Comparison of ENCODE assay signal across 22 cellular contexts in the genomic region with DNA sequence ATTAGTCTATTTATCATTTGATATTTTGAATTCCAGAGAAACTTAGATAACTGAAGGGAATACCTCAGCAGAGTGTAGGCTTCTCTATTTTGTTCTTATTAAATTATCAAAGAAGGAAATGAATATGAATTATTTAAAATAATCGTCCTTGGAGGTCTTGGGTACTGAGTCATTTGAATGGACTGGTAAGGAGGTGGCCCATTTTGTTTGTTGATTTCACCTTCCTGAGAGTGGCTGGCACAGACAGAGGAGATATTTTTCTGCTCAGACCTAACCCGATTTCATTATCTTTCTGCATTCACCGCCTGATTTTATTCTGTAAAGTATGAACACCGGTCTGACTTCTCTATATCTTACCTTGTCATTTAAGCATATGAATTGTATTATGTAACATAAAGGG.
DNase-seq lines count a peak whose midpoint lies in the region; ATAC-seq and TF ChIP-seq lines count a peak whose summit lies in the region.
"Had no signal": no experiment of that assay in that cellular context is flagged by ENCODE, and none has a peak within 500 bp of the region (broad histone marks: within the 10 kb centered on the region; RNA-seq: fewer than 3 reads in every experiment).

No MANE protein-coding gene starts in this region.

- H3K4ac ChIP-seq in mesenchymal stem cell (ENCODE audit: low read depth in 1 of 2, low read length in 2 of 2) = no peak overlapping the region

- H2BK120ac ChIP-seq in mesenchymal stem cell (ENCODE audit: low read depth, low read length) = no peak overlapping the region

- H3K14ac ChIP-seq in mesenchymal stem cell (ENCODE audit: low read length in 2 of 2) = no peak overlapping the region

- no peak overlapping the region for H3K9ac ChIP-seq in SK-N-SH
- H3K9ac ChIP-seq in mesenchymal stem cell (ENCODE audit: low read length) = peak overlapping the region; percentile 59

- no peak overlapping the region for H2AK5ac ChIP-seq in mesenchymal stem cell (ENCODE audit: low read length, severe bottlenecking)

- no peak for TF ChIP-seq POLR2A in gastrocnemius medialis (IDR thresholded peaks at IDR 0.05)

- no peak for TF ChIP-seq RAD21 in SK-N-SH (IDR thresholded peaks at IDR 0.05; ENCODE audit: low read length)

- H4K91ac ChIP-seq in mesenchymal stem cell (ENCODE audit: low read length) = no peak overlapping the region

- no peak overlapping the region for H4K8ac ChIP-seq in mesenchymal stem cell (ENCODE audit: low read length)

- WGBS in SK-N-SH (ENCODE audit: low lambda C conversion rate) = 63% methylated on average over 4 of the region's 4 CpGs
- WGBS in mesenchymal stem cell = 96% methylated on average over 2 of the region's 4 CpGs

- no peak overlapping the region for H2AFZ ChIP-seq in SK-N-SH (ENCODE audit: low read depth)
- no peak overlapping the region for H2AFZ ChIP-seq in mesenchymal stem cell (ENCODE audit: low read depth, low read length)

- no peaks in the 10 kb centered on the region for H3K9me2 ChIP-seq in SK-N-SH

- peaks cover 31 to 35% of the 10 kb centered on the region in 2 experiments for H3K36me3 ChIP-seq in SK-N-SH (replicated peaks in 1 of 2; ENCODE audit: control insufficient read depth in 1 of 2, insufficient read depth in 2 of 2, low read length in 1 of 2)
- H3K36me3 ChIP-seq in mesenchymal stem cell (ENCODE audit: control insufficient read depth in 1 of 2, insufficient read depth in 2 of 2, low read depth in 1 of 2, low read length in 2 of 2) = peaks cover 0 to 25% of the 10 kb centered on the region in 2 experiments
- H3K36me3 ChIP-seq in gastrocnemius medialis = no peaks in the 10 kb centered on the region
- no peaks in the 10 kb centered on the region for H3K36me3 ChIP-seq in CD4-positive, alpha-beta memory T cell (ENCODE audit: insufficient read depth, low read length)
- H3K36me3 ChIP-seq: ascending aorta, thoracic aorta had no signal

- H4K20me1 ChIP-seq in SK-N-SH (ENCODE audit: insufficient read depth) = no peaks in the 10 kb centered on the region

- POLR2A ChIA-PET in SK-N-SH (lab: Yijun Ruan, JAX) = no interaction called here
- POLR2A ChIA-PET in CD4-positive, alpha-beta memory T cell (lab: Charles Lee; ENCODE audit: partially characterized antibody) = no interaction called here

- no peak for TF ChIP-seq EP300 in SK-N-SH (IDR thresholded peaks at IDR 0.05; ENCODE audit: borderline replicate concordance in 1 of 2, low read depth in 1 of 2, low read length in 1 of 2)

- peaks cover 16 to 32% of the 10 kb centered on the region in 2 donors for H3K27me3 Mint-ChIP-seq in CD4-positive, alpha-beta memory T cell

- peaks cover 10% of the 10 kb centered on the region for H3K79me1 ChIP-seq in mesenchymal stem cell (replicated peaks; ENCODE audit: low read length, poor library complexity, severe bottlenecking)

- no peaks in the 10 kb centered on the region for H3K4me1 Mint-ChIP-seq in CD4-positive, alpha-beta memory T cell
- H3K4me1 Mint-ChIP-seq: B cell; CD8-positive, alpha-beta memory T cell had no signal

- no peaks in the 10 kb centered on the region for H3K9me3 Mint-ChIP-seq in CD4-positive, alpha-beta memory T cell
- H3K9me3 Mint-ChIP-seq: CD8-positive, alpha-beta memory T cell; effector memory CD8-positive, alpha-beta T cell; natural killer cell treated with Interleukin-12 subunit alpha and Interleukin-12 subunit beta and Interleukin-15 and Interleukin-18, amount 100 ng/mL, for 72 hours had no signal

- in situ Hi-C loops in gastrocnemius medialis (cut with MboI; ENCODE audit: low sequenced_read_pairs in 4 of 4) = no loop called here

- H3K18ac ChIP-seq in mesenchymal stem cell (ENCODE audit: low read depth in 1 of 2, low read length in 2 of 2) = no peak overlapping the region

- H2BK5ac ChIP-seq in mesenchymal stem cell (ENCODE audit: low read depth, low read length, poor library complexity, severe bottlenecking) = no peak overlapping the region

- H3K9me3 ChIP-seq in SK-N-SH (no peaks in the 10 kb centered on the region), mesenchymal stem cell (ENCODE audit: control insufficient read depth, low read length) (no peaks in the 10 kb centered on the region), gastrocnemius medialis (no peaks in the 10 kb centered on the region)
- no peaks in the 10 kb centered on the region for H3K9me3 ChIP-seq in CD4-positive, alpha-beta memory T cell (ENCODE audit: control insufficient read depth in 1 of 2, low read length in 2 of 2)
- H3K9me3 ChIP-seq: ascending aorta, thoracic aorta had no signal

- H3K4me1 ChIP-seq in SK-N-SH (ENCODE audit: control insufficient read depth in 1 of 2, insufficient read depth in 2 of 2, low read depth in 1 of 2, low read length in 1 of 2) = peaks cover 4 to 10% of the 10 kb centered on the region in 2 experiments
- peaks cover 5% of the 10 kb centered on the region for H3K4me1 ChIP-seq in mesenchymal stem cell (ENCODE audit: control insufficient read depth, insufficient read depth, low read depth, low read length)
- H3K4me1 ChIP-seq in gastrocnemius medialis = peaks cover 18 to 33% of the 10 kb centered on the region in 2 donors
- H3K4me1 ChIP-seq in CD4-positive, alpha-beta memory T cell (ENCODE audit: insufficient read depth, low read length) = no peaks in the 10 kb centered on the region
- H3K4me1 ChIP-seq: ascending aorta had no signal

- ATAC-seq in gastrocnemius medialis = peak in 1 of 2 donors; percentile 16
- no peak for ATAC-seq in HG03097 (IDR thresholded peaks at IDR 0.05; ENCODE audit: low FRiP score, unreplicated experiment)
- ATAC-seq: effector memory CD8-positive, alpha-beta T cell; natural killer cell treated with Interleukin-12 subunit alpha and Interleukin-12 subunit beta and Interleukin-15 and Interleukin-18, amount 100 ng/mL, for 72 hours had no signal

- H2BK15ac ChIP-seq in mesenchymal stem cell (ENCODE audit: low read depth, poor library complexity, severe bottlenecking) = no peak overlapping the region

- H3K27me3 ChIP-seq in SK-N-SH (ENCODE audit: insufficient read depth) (no peaks in the 10 kb centered on the region), mesenchymal stem cell (ENCODE audit: control insufficient read depth in 1 of 2, insufficient read depth in 1 of 2, low read length in 2 of 2) (no peaks in the 10 kb centered on the region), gastrocnemius medialis (no peaks in the 10 kb centered on the region)
- no peaks in the 10 kb centered on the region for H3K27me3 ChIP-seq in CD4-positive, alpha-beta memory T cell (ENCODE audit: insufficient read depth, low read length)
- H3K27me3 ChIP-seq: ascending aorta had no signal

- H3F3A ChIP-seq in SK-N-SH (replicated peaks; ENCODE audit: insufficient read depth) = no peaks in the 10 kb centered on the region

- intact Hi-C loops in gastrocnemius medialis (cut with DNase I; ENCODE audit: low total_unique reads) = loop anchor here (10.0 kb wide), 1 partner anchor 90 kb away; a partner anchor contains a TSS
- intact Hi-C loops in CD4-positive, alpha-beta memory T cell (cut with micrococcal nuclease) = no loop called here

- peak; percentile 21 for DNase-seq in HT-29 (ENCODE audit: low spot score)
- DNase-seq in SK-N-SH = no peak
- no peak for DNase-seq in mesenchymal stem cell
- no peak for DNase-seq in gastrocnemius medialis
- no peak for DNase-seq in CD4-positive, alpha-beta memory T cell
- no peak for DNase-seq in hepatic stellate cell (ENCODE audit: low spot score)
- DNase-seq: activated effector memory CD4-positive, alpha-beta T cell treated with Interleukin-2 at 50 U/mL for 16 hours; activated T-cell treated with anti-CD3 and anti-CD28 coated beads for 4 hours; CD8-positive, alpha-beta memory T cell; cortex of kidney; effector memory CD8-positive, alpha-beta T cell; Karpas-422; NCI-H1694 treated with DMSO at 0.1 percent for 48 hours; NCI-H2171 treated with DMSO at 0.1 percent for 48 hours; NCI-H526; stimulated activated naive CD4-positive, alpha-beta T cell treated with Interleukin-2 at 50 U/mL for 16 hours had no signal

- H3K27ac Mint-ChIP-seq in CD4-positive, alpha-beta memory T cell = no peak overlapping the region
- H3K27ac Mint-ChIP-seq: activated naive CD8-positive, alpha-beta T cell; B cell; CD8-positive, alpha-beta memory T cell; effector memory CD8-positive, alpha-beta T cell; natural killer cell treated with Interleukin-12 subunit alpha and Interleukin-12 subunit beta and Interleukin-15 and Interleukin-18, amount 100 ng/mL, for 72 hours had no signal

- CTCF ChIA-PET in SK-N-SH (lab: Yijun Ruan, JAX) = no interaction called here
- CTCF ChIA-PET in CD4-positive, alpha-beta memory T cell (lab: Charles Lee; ENCODE audit: partially characterized antibody) = no interaction called here

- no peak overlapping the region for H3K23ac ChIP-seq in mesenchymal stem cell (ENCODE audit: low read length in 2 of 2)

- no peak overlapping the region for H2BK12ac ChIP-seq in mesenchymal stem cell (ENCODE audit: low read length in 2 of 2)

- no peaks in the 10 kb centered on the region for H3K36me3 Mint-ChIP-seq in CD4-positive, alpha-beta memory T cell
- H3K36me3 Mint-ChIP-seq: activated naive CD8-positive, alpha-beta T cell; CD8-positive, alpha-beta memory T cell; natural killer cell treated with Interleukin-12 subunit alpha and Interleukin-12 subunit beta and Interleukin-15 and Interleukin-18, amount 100 ng/mL, for 72 hours had no signal

- peaks cover 3% of the 10 kb centered on the region for H3K79me2 ChIP-seq in SK-N-SH (ENCODE audit: insufficient read depth)

- H3K4me2 ChIP-seq in SK-N-SH = peak overlapping the region; percentile 7; the same call in 1 of the 2 replicates
- no peak overlapping the region for H3K4me2 ChIP-seq in mesenchymal stem cell (ENCODE audit: low read length, poor library complexity, severe bottlenecking)

- no peak overlapping the region for H3K4me3 Mint-ChIP-seq in CD4-positive, alpha-beta memory T cell
- H3K4me3 Mint-ChIP-seq: activated naive CD8-positive, alpha-beta T cell; B cell; CD8-positive, alpha-beta memory T cell; effector memory CD8-positive, alpha-beta T cell; natural killer cell treated with Interleukin-12 subunit alpha and Interleukin-12 subunit beta and Interleukin-15 and Interleukin-18, amount 100 ng/mL, for 72 hours had no signal

- H3K4me3 ChIP-seq in SK-N-SH (ENCODE audit: low read depth in 2 of 2, low read length in 1 of 2) = no peak overlapping the region
- H3K4me3 ChIP-seq in mesenchymal stem cell (ENCODE audit: insufficient read depth in 1 of 2, low read depth in 1 of 2, low read length in 2 of 2) = no peak overlapping the region
- peak overlapping the region in 1 of 4 donors; percentile 7 for H3K4me3 ChIP-seq in gastrocnemius medialis
- H3K4me3 ChIP-seq in CD4-positive, alpha-beta memory T cell (ENCODE audit: low read length in 2 of 2) = no peak overlapping the region
- H3K4me3 ChIP-seq: ascending aorta, thoracic aorta had no signal

- TF ChIP-seq CTCF in SK-N-SH (IDR thresholded peaks at IDR 0.05) (no peak), gastrocnemius medialis (IDR thresholded peaks at IDR 0.05 in 4 of 5, conservative IDR thresholded peaks at IDR 0.05 in 1 of 5) (no peak)

- peak overlapping the region; percentile 7 to 53; a peak in 3 of 4 replicates for H3K27ac ChIP-seq in SK-N-SH (ENCODE audit: low read depth in 2 of 2, low read length in 1 of 2)
- no peak overlapping the region for H3K27ac ChIP-seq in mesenchymal stem cell (ENCODE audit: low read length, poor library complexity, severe bottlenecking)
- peak overlapping the region in 3 of 4 donors; percentile 64 to 91 (median 82) for H3K27ac ChIP-seq in gastrocnemius medialis
- H3K27ac ChIP-seq in CD4-positive, alpha-beta memory T cell (ENCODE audit: low read depth, low read length) = no peak overlapping the region
- H3K27ac ChIP-seq: ascending aorta, thoracic aorta had no signal

Comparison
In these comparisons a context has a peak if more than half of its experiments do, and no peak if none do; other contexts are left out.
1. H3K27ac ChIP-seq: peak in SK-N-SH (2 of 2) and gastrocnemius medialis (3 of 4); none in mesenchymal stem cell (single experiment) and CD4-positive, alpha-beta memory T cell (single experiment).